ENCODE assay signal across 1 cellular context in the genomic region with DNA sequence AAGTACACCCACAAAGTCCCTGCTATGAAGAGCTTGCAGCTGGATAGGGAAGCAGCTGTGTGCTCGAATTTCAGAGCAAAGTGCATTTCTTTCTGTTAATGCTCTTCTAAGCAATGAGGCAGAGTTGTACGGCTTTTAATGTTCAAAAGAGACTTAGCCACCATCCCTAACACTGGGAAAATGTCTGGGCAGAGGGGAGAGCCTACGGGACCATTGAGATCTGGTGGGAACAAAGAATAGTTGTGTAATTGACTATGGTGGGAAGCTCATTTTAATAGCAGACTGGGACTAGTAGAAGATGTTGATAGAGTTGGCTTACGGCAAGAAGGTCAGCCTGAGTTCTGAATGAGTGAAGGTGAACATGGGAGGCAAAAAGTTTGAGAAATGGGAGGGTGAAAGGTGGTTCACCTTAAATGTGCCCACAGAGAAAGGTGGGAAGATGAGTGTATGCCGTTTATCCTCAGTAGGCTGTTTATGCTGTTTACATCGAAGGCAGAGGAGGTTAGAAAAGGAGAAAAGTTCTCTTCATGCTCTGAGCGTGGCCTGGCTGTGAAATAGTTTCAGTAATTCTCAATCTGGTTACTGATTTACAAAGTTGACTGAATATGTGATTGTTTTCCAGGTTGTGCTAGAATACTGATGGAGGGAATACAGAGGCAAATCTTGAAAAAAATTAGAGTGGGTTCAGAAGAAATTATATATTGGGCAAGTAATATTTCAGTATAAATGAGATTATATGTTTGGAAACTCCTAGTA.
A peak's percentile ranks its signal among the peaks of the same experiment; 100 is the strongest.
TF ChIP-seq lines count a peak whose summit lies in the region.

No MANE protein-coding gene starts in this region.

TF ChIP-seq in HepG2, 621 proteins besides CTCF, POLR2A, EP300 and RAD21 (continued from another document and continues in another):
- TF ChIP-seq, protein P1, sequence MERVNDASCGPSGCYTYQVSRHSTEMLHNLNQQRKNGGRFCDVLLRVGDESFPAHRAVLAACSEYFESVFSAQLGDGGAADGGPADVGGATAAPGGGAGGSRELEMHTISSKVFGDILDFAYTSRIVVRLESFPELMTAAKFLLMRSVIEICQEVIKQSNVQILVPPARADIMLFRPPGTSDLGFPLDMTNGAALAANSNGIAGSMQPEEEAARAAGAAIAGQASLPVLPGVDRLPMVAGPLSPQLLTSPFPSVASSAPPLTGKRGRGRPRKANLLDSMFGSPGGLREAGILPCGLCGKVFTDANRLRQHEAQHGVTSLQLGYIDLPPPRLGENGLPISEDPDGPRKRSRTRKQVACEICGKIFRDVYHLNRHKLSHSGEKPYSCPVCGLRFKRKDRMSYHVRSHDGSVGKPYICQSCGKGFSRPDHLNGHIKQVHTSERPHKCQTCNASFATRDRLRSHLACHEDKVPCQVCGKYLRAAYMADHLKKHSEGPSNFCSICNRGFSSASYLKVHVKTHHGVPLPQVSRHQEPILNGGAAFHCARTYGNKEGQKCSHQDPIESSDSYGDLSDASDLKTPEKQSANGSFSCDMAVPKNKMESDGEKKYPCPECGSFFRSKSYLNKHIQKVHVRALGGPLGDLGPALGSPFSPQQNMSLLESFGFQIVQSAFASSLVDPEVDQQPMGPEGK (CRISPR knock-in tag; IDR thresholded peaks at IDR 0.05): no peak; the same call in 1 of the 2 replicates
- TF ChIP-seq ZNF660 (CRISPR knock-in tag; IDR thresholded peaks at IDR 0.05; ENCODE audit: borderline replicate concordance, low read depth) (no peak), ZNF3 (CRISPR knock-in tag; IDR thresholded peaks at IDR 0.05) (peak; percentile 94), NFYC (CRISPR knock-in tag; IDR thresholded peaks at IDR 0.05) (no peak), FOXO4 (CRISPR knock-in tag; conservative IDR thresholded peaks at IDR 0.05) (no peak), SRF (IDR thresholded peaks at IDR 0.05; ENCODE audit: low read depth, low read length) (no peak), ATRX (CRISPR knock-in tag; IDR thresholded peaks at IDR 0.05; ENCODE audit: borderline replicate concordance) (no peak), EEA1 (CRISPR knock-in tag; IDR thresholded peaks at IDR 0.05; ENCODE audit: borderline replicate concordance) (no peak), PHF21A (CRISPR knock-in tag; IDR thresholded peaks at IDR 0.05) (no peak; the same call in 1 of the 2 replicates), ATF1 (CRISPR knock-in tag; IDR thresholded peaks at IDR 0.05) (no peak), DPF2 (CRISPR knock-in tag; IDR thresholded peaks at IDR 0.05; ENCODE audit: borderline replicate concordance, low read depth) (no peak), ZNF629 (CRISPR knock-in tag; conservative IDR thresholded peaks at IDR 0.05) (no peak), ZNF510 (CRISPR knock-in tag; IDR thresholded peaks at IDR 0.05; ENCODE audit: low read depth) (no peak), GZF1 (CRISPR knock-in tag; IDR thresholded peaks at IDR 0.05) (no peak), ZNF704 (CRISPR knock-in tag; IDR thresholded peaks at IDR 0.05; ENCODE audit: borderline replicate concordance) (no peak), PITX1 (CRISPR knock-in tag; IDR thresholded peaks at IDR 0.05) (peak; percentile 19; the same call in 1 of the 2 replicates), ZNF256 (CRISPR knock-in tag; conservative IDR thresholded peaks at IDR 0.05) (no peak), ARID2 (CRISPR knock-in tag; IDR thresholded peaks at IDR 0.05; ENCODE audit: borderline replicate concordance) (peak; percentile 66; the same call in 1 of the 2 replicates), ZFYVE20 (CRISPR knock-in tag; IDR thresholded peaks at IDR 0.05; ENCODE audit: borderline replicate concordance, low read depth) (no peak), UBTF (CRISPR knock-in tag; IDR thresholded peaks at IDR 0.05) (no peak), CC2D1A (CRISPR knock-in tag; IDR thresholded peaks at IDR 0.05) (no peak), CBX1 (IDR thresholded peaks at IDR 0.05; ENCODE audit: low read depth) (no peak), ATF7-NPFF (CRISPR knock-in tag; IDR thresholded peaks at IDR 0.05; ENCODE audit: low read depth) (no peak), SIN3A (IDR thresholded peaks at IDR 0.05; ENCODE audit: borderline replicate concordance, low read depth, low read length) (no peak), ZNF276 (CRISPR knock-in tag; IDR thresholded peaks at IDR 0.05; ENCODE audit: low read depth) (no peak), BCL6 (CRISPR knock-in tag; IDR thresholded peaks at IDR 0.05) (no peak; the same call in 1 of the 2 replicates), ARID3A (IDR thresholded peaks at IDR 0.05; ENCODE audit: low read depth, low read length) (peak; percentile 49; the same call in 1 of the 2 replicates), ELF1 (CRISPR knock-in tag; IDR thresholded peaks at IDR 0.05) (no peak), TFAP4 (IDR thresholded peaks at IDR 0.05; ENCODE audit: borderline replicate concordance, low read depth) (peak; percentile 82; the same call in 1 of the 2 replicates), GPN1 (CRISPR knock-in tag; IDR thresholded peaks at IDR 0.05; ENCODE audit: borderline replicate concordance) (no peak)
- TF ChIP-seq, protein P2, sequence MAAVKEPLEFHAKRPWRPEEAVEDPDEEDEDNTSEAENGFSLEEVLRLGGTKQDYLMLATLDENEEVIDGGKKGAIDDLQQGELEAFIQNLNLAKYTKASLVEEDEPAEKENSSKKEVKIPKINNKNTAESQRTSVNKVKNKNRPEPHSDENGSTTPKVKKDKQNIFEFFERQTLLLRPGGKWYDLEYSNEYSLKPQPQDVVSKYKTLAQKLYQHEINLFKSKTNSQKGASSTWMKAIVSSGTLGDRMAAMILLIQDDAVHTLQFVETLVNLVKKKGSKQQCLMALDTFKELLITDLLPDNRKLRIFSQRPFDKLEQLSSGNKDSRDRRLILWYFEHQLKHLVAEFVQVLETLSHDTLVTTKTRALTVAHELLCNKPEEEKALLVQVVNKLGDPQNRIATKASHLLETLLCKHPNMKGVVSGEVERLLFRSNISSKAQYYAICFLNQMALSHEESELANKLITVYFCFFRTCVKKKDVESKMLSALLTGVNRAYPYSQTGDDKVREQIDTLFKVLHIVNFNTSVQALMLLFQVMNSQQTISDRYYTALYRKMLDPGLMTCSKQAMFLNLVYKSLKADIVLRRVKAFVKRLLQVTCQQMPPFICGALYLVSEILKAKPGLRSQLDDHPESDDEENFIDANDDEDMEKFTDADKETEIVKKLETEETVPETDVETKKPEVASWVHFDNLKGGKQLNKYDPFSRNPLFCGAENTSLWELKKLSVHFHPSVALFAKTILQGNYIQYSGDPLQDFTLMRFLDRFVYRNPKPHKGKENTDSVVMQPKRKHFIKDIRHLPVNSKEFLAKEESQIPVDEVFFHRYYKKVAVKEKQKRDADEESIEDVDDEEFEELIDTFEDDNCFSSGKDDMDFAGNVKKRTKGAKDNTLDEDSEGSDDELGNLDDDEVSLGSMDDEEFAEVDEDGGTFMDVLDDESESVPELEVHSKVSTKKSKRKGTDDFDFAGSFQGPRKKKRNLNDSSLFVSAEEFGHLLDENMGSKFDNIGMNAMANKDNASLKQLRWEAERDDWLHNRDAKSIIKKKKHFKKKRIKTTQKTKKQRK (IDR thresholded peaks at IDR 0.05; ENCODE audit: low read length): no peak
- TF ChIP-seq, protein P3, sequence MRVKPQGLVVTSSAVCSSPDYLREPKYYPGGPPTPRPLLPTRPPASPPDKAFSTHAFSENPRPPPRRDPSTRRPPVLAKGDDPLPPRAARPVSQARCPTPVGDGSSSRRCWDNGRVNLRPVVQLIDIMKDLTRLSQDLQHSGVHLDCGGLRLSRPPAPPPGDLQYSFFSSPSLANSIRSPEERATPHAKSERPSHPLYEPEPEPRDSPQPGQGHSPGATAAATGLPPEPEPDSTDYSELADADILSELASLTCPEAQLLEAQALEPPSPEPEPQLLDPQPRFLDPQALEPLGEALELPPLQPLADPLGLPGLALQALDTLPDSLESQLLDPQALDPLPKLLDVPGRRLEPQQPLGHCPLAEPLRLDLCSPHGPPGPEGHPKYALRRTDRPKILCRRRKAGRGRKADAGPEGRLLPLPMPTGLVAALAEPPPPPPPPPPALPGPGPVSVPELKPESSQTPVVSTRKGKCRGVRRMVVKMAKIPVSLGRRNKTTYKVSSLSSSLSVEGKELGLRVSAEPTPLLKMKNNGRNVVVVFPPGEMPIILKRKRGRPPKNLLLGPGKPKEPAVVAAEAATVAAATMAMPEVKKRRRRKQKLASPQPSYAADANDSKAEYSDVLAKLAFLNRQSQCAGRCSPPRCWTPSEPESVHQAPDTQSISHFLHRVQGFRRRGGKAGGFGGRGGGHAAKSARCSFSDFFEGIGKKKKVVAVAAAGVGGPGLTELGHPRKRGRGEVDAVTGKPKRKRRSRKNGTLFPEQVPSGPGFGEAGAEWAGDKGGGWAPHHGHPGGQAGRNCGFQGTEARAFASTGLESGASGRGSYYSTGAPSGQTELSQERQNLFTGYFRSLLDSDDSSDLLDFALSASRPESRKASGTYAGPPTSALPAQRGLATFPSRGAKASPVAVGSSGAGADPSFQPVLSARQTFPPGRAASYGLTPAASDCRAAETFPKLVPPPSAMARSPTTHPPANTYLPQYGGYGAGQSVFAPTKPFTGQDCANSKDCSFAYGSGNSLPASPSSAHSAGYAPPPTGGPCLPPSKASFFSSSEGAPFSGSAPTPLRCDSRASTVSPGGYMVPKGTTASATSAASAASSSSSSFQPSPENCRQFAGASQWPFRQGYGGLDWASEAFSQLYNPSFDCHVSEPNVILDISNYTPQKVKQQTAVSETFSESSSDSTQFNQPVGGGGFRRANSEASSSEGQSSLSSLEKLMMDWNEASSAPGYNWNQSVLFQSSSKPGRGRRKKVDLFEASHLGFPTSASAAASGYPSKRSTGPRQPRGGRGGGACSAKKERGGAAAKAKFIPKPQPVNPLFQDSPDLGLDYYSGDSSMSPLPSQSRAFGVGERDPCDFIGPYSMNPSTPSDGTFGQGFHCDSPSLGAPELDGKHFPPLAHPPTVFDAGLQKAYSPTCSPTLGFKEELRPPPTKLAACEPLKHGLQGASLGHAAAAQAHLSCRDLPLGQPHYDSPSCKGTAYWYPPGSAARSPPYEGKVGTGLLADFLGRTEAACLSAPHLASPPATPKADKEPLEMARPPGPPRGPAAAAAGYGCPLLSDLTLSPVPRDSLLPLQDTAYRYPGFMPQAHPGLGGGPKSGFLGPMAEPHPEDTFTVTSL (CRISPR knock-in tag; IDR thresholded peaks at IDR 0.05; ENCODE audit: borderline replicate concordance): no peak
